18 cellular contexts compared by ENCODE assay signal in the genomic region with DNA sequence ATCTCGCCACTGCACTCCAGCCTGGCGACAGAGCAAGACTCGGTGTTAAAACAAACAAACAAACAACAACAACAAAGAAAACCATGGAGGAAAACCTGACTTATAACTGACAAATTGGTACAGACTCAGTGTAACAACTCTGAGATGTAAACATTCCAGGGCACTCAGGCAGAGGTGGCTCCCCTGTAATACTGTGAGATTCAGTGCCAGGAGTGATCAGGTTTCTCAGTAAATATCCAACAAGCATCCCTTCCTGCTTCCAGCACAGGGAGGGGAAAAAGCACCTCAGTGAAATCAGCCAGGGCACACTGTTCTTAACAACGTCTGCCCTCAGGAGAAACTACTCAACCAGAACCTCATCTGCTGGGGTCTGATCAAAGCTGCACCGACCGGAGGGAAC. TPM values are rescaled to one million over a fixed set of nuclear protein-coding genes. Genes with fewer than 3 reads are reported as not detected.
DNase-seq lines count a peak whose midpoint lies in the region; ATAC-seq and TF ChIP-seq lines count a peak whose summit lies in the region.
"Had no signal": no experiment of that assay in that cellular context is flagged by ENCODE, and none has a peak within 500 bp of the region (broad histone marks: within the 10 kb centered on the region; RNA-seq: fewer than 3 reads in every experiment).

No MANE protein-coding gene starts in this region.

- dilution Hi-C loops in IMR-90 (cut with HindIII; ENCODE audit: low sequenced_read_pairs, unreplicated experiment) = no loop called here

- no peaks in the 10 kb centered on the region for H3K9me3 ChIP-seq in IMR-90 (ENCODE audit: control insufficient read depth, insufficient read depth, low read length)
- H3K9me3 ChIP-seq: spleen, thoracic aorta had no signal

- no peak overlapping the region for H2AFZ ChIP-seq in IMR-90 (replicated peaks; ENCODE audit: low read length, poor library complexity)

- no peak overlapping the region for H2BK5ac ChIP-seq in IMR-90 (ENCODE audit: low read depth, low read length, poor library complexity, severe bottlenecking)

- no peak overlapping the region for H3K56ac ChIP-seq in IMR-90 (ENCODE audit: extremely low read depth, insufficient read depth, low read length)

- no peak overlapping the region for H4K5ac ChIP-seq in IMR-90 (ENCODE audit: low read depth, low read length)

- H3K36me3 ChIP-seq in IMR-90 (ENCODE audit: control insufficient read depth, insufficient read depth, low read length) = peaks cover 11% of the 10 kb centered on the region
- no peaks in the 10 kb centered on the region; the same call in 1 of the 2 replicates for H3K36me3 ChIP-seq in H7 (replicated peaks; ENCODE audit: control insufficient read depth, insufficient read depth, low read length)

- H2AK5ac ChIP-seq in IMR-90 (ENCODE audit: low read depth, low read length) = no peak overlapping the region

- peaks cover 15% of the 10 kb centered on the region for H3K36me3 Mint-ChIP-seq in WTC11
- peaks cover 38% of the 10 kb centered on the region for H3K36me3 Mint-ChIP-seq in osteocyte (ENCODE audit: unreplicated experiment)

- no peak overlapping the region for H3K27ac ChIP-seq in IMR-90 (ENCODE audit: insufficient read depth, low read length)
- H3K27ac ChIP-seq: RWPE1, spleen, thoracic aorta had no signal

- BruUV-seq in IMR-90 (replicated peaks; lab: Mats Ljungman, UMichigan) = no TSS peak

- peaks cover 13% of the 10 kb centered on the region for H3K4me1 ChIP-seq in IMR-90 (ENCODE audit: control insufficient read depth, insufficient read depth, low read length)

- no peak overlapping the region for H3K9ac ChIP-seq in IMR-90 (ENCODE audit: low read depth, low read length)

- H3K14ac ChIP-seq in IMR-90 (replicated peaks; ENCODE audit: low read depth, low read length) = no peak overlapping the region

- H3K27ac Mint-ChIP-seq in WTC11 (peak overlapping the region; percentile 26), osteocyte (ENCODE audit: unreplicated experiment) (peak overlapping the region; percentile 70)

- H3K18ac ChIP-seq in IMR-90 (ENCODE audit: low read depth, low read length) = no peak overlapping the region

- H3K9me3 Mint-ChIP-seq in WTC11 = 0 out of 2 replicates have a peak, but pooled peaks cover 4% of the 10 kb centered on the region
- H3K9me3 Mint-ChIP-seq in osteocyte (ENCODE audit: unreplicated experiment) = no peaks in the 10 kb centered on the region
- H3K9me3 Mint-ChIP-seq: activated CD8-positive, alpha-beta T cell treated with anti-CD3 and anti-CD28 coated beads for 36 hours; activated naive CD8-positive, alpha-beta T cell treated with anti-CD3 and anti-CD28 coated beads, Interleukin-2, amount 10 ng/mL, durations not matched to agents 7 days and 5 days; naive B cell had no signal

- POLR2A ChIA-PET in IMR-90 (lab: Charles Lee; ENCODE audit: unreplicated experiment) = no interaction called here
- POLR2A ChIA-PET in WTC11 (lab: Charles Lee) = no interaction called here

- H3K27me3 ChIP-seq in IMR-90 (ENCODE audit: control insufficient read depth, insufficient read depth, low read length) (no peaks in the 10 kb centered on the region), H7 (ENCODE audit: control insufficient read depth, insufficient read depth, low read length) (no peaks in the 10 kb centered on the region)
- H3K27me3 ChIP-seq: spleen had no signal

- no peak overlapping the region for H4K91ac ChIP-seq in IMR-90 (ENCODE audit: insufficient read depth, low read depth, low read length)

- H3K9me1 ChIP-seq in IMR-90 (ENCODE audit: insufficient read depth, low read length) = peaks cover 11% of the 10 kb centered on the region

- H3K4ac ChIP-seq in IMR-90 (ENCODE audit: low read depth, low read length) = no peak overlapping the region

- H2BK120ac ChIP-seq in IMR-90 (ENCODE audit: low read depth, low read length) = no peak overlapping the region

- H4K20me1 ChIP-seq in IMR-90 (ENCODE audit: insufficient read depth, low read length) = peaks cover 9% of the 10 kb centered on the region

- peaks cover 37 to 71% of the 10 kb centered on the region in 2 experiments for H3K79me1 ChIP-seq in IMR-90 (ENCODE audit: low read depth in 1 of 2, low read length in 2 of 2)

- no peak for TF ChIP-seq POLR2A in IMR-90 (IDR thresholded peaks at IDR 0.05; ENCODE audit: low read depth, low read length)

- ATAC-seq in IMR-90 (ENCODE audit: low read depth) = peak; percentile 46
- ATAC-seq in WTC11 = 0 out of 2 replicates have a peak, but pooled peaks have one; percentile 34
- ATAC-seq: activated CD8-positive, alpha-beta T cell treated with anti-CD3 and anti-CD28 coated beads for 36 hours had no signal

- CTCF ChIA-PET in IMR-90 (lab: Yijun Ruan, JAX) (no interaction called here), WTC11 (lab: Charles Lee) (no interaction called here)

- TF ChIP-seq CTCF in IMR-90 (conservative IDR thresholded peaks at IDR 0.05; ENCODE audit: low read depth, low read length) = no peak
- TF ChIP-seq CTCF in WTC11 (IDR thresholded peaks at IDR 0.05) = no peak
- no peak for TF ChIP-seq CTCF in osteocyte (IDR thresholded peaks at IDR 0.05)

- no peak overlapping the region for H3K23ac ChIP-seq in IMR-90 (ENCODE audit: low read depth, low read length)

- H3K4me1 Mint-ChIP-seq in WTC11 (peaks cover 9% of the 10 kb centered on the region; the same call in 1 of the 2 replicates), osteocyte (ENCODE audit: unreplicated experiment) (peaks cover 39% of the 10 kb centered on the region)

- no peak overlapping the region for H3K4me2 ChIP-seq in IMR-90 (ENCODE audit: low read depth, low read length)

- no peak for TF ChIP-seq RAD21 in IMR-90 (IDR thresholded peaks at IDR 0.05; ENCODE audit: low read length)

- no peak overlapping the region for H2BK20ac ChIP-seq in IMR-90 (ENCODE audit: low read depth, low read length)

- H2BK15ac ChIP-seq in IMR-90 (ENCODE audit: low read depth, low read length) = no peak overlapping the region

- H3K4me3 ChIP-seq in IMR-90 (ENCODE audit: insufficient read depth, low read depth, low read length) (no peak overlapping the region), H7 (ENCODE audit: insufficient read depth, low read depth, low read length) (no peak overlapping the region)
- H3K4me3 ChIP-seq: lung, spleen, thoracic aorta had no signal

- no peak overlapping the region for H4K8ac ChIP-seq in IMR-90 (ENCODE audit: low read depth in 2 of 2, low read length in 2 of 2)

- H3K4me3 Mint-ChIP-seq in WTC11 = no peak overlapping the region
- no peak overlapping the region for H3K4me3 Mint-ChIP-seq in osteocyte (ENCODE audit: unreplicated experiment)
- H3K4me3 Mint-ChIP-seq: activated CD8-positive, alpha-beta T cell treated with anti-CD3 and anti-CD28 coated beads for 36 hours had no signal

- intact Hi-C loops in IMR-90 (cut with micrococcal nuclease) = no loop called here

- in situ Hi-C loops in Caki2 (cut with HindIII; ENCODE audit: low pct_unique_long_range_greater_than_20kb, low sequenced_read_pairs) = no loop called here
- in situ Hi-C loops in IMR-90 (cut with MboI; ENCODE audit: low sequenced_read_pairs) = loop anchor here (25.0 kb wide), 1 partner anchor 886 kb away; a partner anchor contains a TSS
- in situ Hi-C loops in G401 (cut with HindIII; ENCODE audit: low sequenced_read_pairs) = no loop called here

- WGBS in IMR-90 (ENCODE audit: extremely low coverage in 2 of 2, insufficient read length in 1 of 2), 2 experiments = no CpG with 5 or more reads among the region's 6 CpGs

- H3K27me3 Mint-ChIP-seq in WTC11 (ENCODE audit: low read depth) (no peaks in the 10 kb centered on the region), osteocyte (ENCODE audit: unreplicated experiment) (no peaks in the 10 kb centered on the region)
- H3K27me3 Mint-ChIP-seq: activated CD8-positive, alpha-beta T cell treated with anti-CD3 and anti-CD28 coated beads for 36 hours; activated naive CD8-positive, alpha-beta T cell treated with anti-CD3 and anti-CD28 coated beads, Interleukin-2, amount 10 ng/mL, durations not matched to agents 7 days and 5 days; naive B cell had no signal

- DNase-seq in Caki2 (ENCODE audit: low read depth) = peak; percentile 10
- DNase-seq in IMR-90 = peak; percentile 34
- no peak for DNase-seq in WTC11 (ENCODE audit: low spot score)
- DNase-seq in osteocyte (ENCODE audit: extremely low spot score, unreplicated experiment) = no peak
- DNase-seq in H7 = no peak
- DNase-seq in central memory CD4-positive, alpha-beta T cell = no peak
- DNase-seq in G401 (ENCODE audit: low spot score) = no peak
- no peak for DNase-seq in NCI-H1436 treated with DMSO at 0.1 percent for 48 hours (lab: John Stamatoyannopoulos, UW)
- DNase-seq: activated CD8-positive, alpha-beta T cell treated with anti-CD3 and anti-CD28 coated beads for 36 hours; activated naive CD8-positive, alpha-beta T cell treated with anti-CD3 and anti-CD28 coated beads, Interleukin-2, amount 10 ng/mL, durations not matched to agents 7 days and 5 days; activated T-cell treated with anti-CD3 and anti-CD28 coated beads, Interleukin-2, amount 50 U/mL, for 48 hours; MV-4-11; naive B cell; NCI-H1930; spleen had no signal

- H2AK9ac ChIP-seq in IMR-90 (replicated peaks; ENCODE audit: low read depth, low read length, poor library complexity) = no peak overlapping the region

TF ChIP-seq in IMR-90, 13 proteins besides CTCF, POLR2A, EP300 and RAD21 (continues in another document):
- TF ChIP-seq, protein P1, sequence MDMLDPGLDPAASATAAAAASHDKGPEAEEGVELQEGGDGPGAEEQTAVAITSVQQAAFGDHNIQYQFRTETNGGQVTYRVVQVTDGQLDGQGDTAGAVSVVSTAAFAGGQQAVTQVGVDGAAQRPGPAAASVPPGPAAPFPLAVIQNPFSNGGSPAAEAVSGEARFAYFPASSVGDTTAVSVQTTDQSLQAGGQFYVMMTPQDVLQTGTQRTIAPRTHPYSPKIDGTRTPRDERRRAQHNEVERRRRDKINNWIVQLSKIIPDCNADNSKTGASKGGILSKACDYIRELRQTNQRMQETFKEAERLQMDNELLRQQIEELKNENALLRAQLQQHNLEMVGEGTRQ (IDR thresholded peaks at IDR 0.05; ENCODE audit: low read depth, low read length) = no peak

TF ChIP-seq in WTC11, 78 proteins besides CTCF, POLR2A, EP300 and RAD21 (continues in another document):
- TF ChIP-seq EMX1 (CRISPR knock-in tag; IDR thresholded peaks at IDR 0.05) (no peak), SP1 (CRISPR knock-in tag; conservative IDR thresholded peaks at IDR 0.05) (no peak), SMAD4 (CRISPR knock-in tag; IDR thresholded peaks at IDR 0.05) (no peak)

RNA-seq across cellular contexts. Expression of a gene that starts 52.4 kb away (rescaled TPM):
- 109 TPM in 2 replicates for total RNA-seq in Caki2 (2014; rRNA removed; shearing (Covaris generic); ENCODE audit: low replicate concordance)
- 215 and 216 TPM in 2 replicates for total RNA-seq in IMR-90 (2012; rRNA removed)
- 60.7 and 74.3 TPM in 2 replicates for polyA plus RNA-seq in IMR-90 (2012; rRNA removed)
- polyA plus RNA-seq in IMR-90 (2012; cell fraction: cytosol; rRNA removed) = 79.2 and 162 TPM in 2 replicates
- 61.8 and 76.4 TPM in 2 replicates for polyA plus RNA-seq in IMR-90 (2012; cell fraction: nucleus; rRNA removed; ENCODE audit: low replicate concordance)
- 31.2 to 34.5 TPM (median 31.7 TPM) in 3 replicates for total RNA-seq in WTC11 (2021)
- total RNA-seq in osteocyte = 117 and 136 TPM in 2 replicates
- total RNA-seq in H7 (2014; rRNA removed; shearing (Covaris generic)) = 83.1 and 91.1 TPM in 2 replicates
- total RNA-seq in G401 (2014; rRNA removed; shearing (Covaris generic)) = 77.0 and 94.4 TPM in 2 replicates

Comparison
In these comparisons a context has a peak if more than half of its experiments do, and no peak if none do; other contexts are left out.
1. DNase-seq: peak in Caki2 (single experiment) and IMR-90 (single experiment); none in WTC11 (single experiment), osteocyte (single experiment), H7 (single experiment), central memory CD4-positive, alpha-beta T cell (single experiment), G401 (single experiment) and NCI-H1436 treated with DMSO at 0.1 percent for 48 hours (single experiment).